ENCODE assay signal across 11 cellular contexts in genomic region chr1:9001505-9002213, GRCh38. TPM values are rescaled to one million over a fixed set of nuclear protein-coding genes. Genes with fewer than 3 reads are reported as not detected.
A peak's percentile ranks its signal among the peaks of the same experiment; 100 is the strongest.
DNase-seq lines count a peak whose midpoint lies in the region; ATAC-seq, FAIRE-seq and TF ChIP-seq lines count a peak whose summit lies in the region.
"Not testable (repeated sequence)": the region's sequence is repeated elsewhere in the genome, so short reads cannot be mapped to it uniquely, and the experiment has no call there.
"Had no signal": no experiment of that assay in that cellular context is flagged by ENCODE, and none has a peak within 500 bp of the region (broad histone marks: within the 10 kb centered on the region; RNA-seq: fewer than 3 reads in every experiment).

No MANE protein-coding gene starts in this region.

- not testable (repeated sequence) for H3K27me3 ChIP-seq in bronchial epithelial cell (ENCODE audit: control insufficient read depth, insufficient read depth, low read length); esophagus (ENCODE audit: control insufficient read depth in 1 of 2, insufficient read depth in 2 of 2, low read length in 2 of 2)

- H3K27ac Mint-ChIP-seq in nephron progenitor cell (peak overlapping the region; percentile 91), type B pancreatic cell (peak overlapping the region; percentile 46)

- H3K27ac ChIP-seq in esophagus (ENCODE audit: low read depth in 2 of 2, low read length in 1 of 2): peak overlapping the region; percentile 41 to 67

- FAIRE-seq in bronchial epithelial cell (lab: Jason Lieb, UNC): not testable (repeated sequence)

- not testable (repeated sequence) for TF ChIP-seq CTCF in LNCaP clone FGC (IDR thresholded peaks at IDR 0.05; ENCODE audit: control insufficient read depth, extremely low read depth, insufficient read depth); bronchial epithelial cell (IDR thresholded peaks at IDR 0.05; ENCODE audit: insufficient read depth, low read length, severe bottlenecking); nephron progenitor cell (IDR thresholded peaks at IDR 0.05); type B pancreatic cell (conservative IDR thresholded peaks at IDR 0.05)

- not testable (repeated sequence) for H3K9me3 Mint-ChIP-seq in nephron progenitor cell, type B pancreatic cell

- not testable (repeated sequence) for H3K36me3 Mint-ChIP-seq in nephron progenitor cell (ENCODE audit: low read depth); type B pancreatic cell

- intact Hi-C loops in left colon (cut with DNase I, micrococcal nuclease): not testable (repeated sequence)

- not testable (repeated sequence) for H3K9me3 ChIP-seq in esophagus (ENCODE audit: control insufficient read depth in 2 of 2, insufficient read depth in 1 of 2, low read depth in 1 of 2, low read length in 1 of 2)

- not testable (repeated sequence) for H3K4me1 ChIP-seq in esophagus (ENCODE audit: control insufficient read depth in 2 of 2, insufficient read depth in 2 of 2, low read length in 1 of 2)

- not testable (repeated sequence) for H3K4me3 Mint-ChIP-seq in nephron progenitor cell, type B pancreatic cell

- ATAC-seq in left colon: peak; percentile 85

- not testable (repeated sequence) for H3K27me3 Mint-ChIP-seq in nephron progenitor cell (ENCODE audit: low read depth, poor library complexity); type B pancreatic cell

- DNase-seq in DMS153 (lab: John Stamatoyannopoulos, UW) (peak; percentile 76), LNCaP clone FGC (ENCODE audit: low read depth) (peak; percentile 56), bronchial epithelial cell (ENCODE audit: low read depth) (peak; percentile 68), left colon (peak; percentile 48 to 69)
- not testable (repeated sequence) for DNase-seq in nephron progenitor cell; type B pancreatic cell (ENCODE audit: extremely low spot score, unreplicated experiment)

- WGBS in esophagus, 2 donors: 65 to 76% methylated on average over 14 of the region's 14 CpGs

- not testable (repeated sequence) for H3K4me3 ChIP-seq in LNCaP clone FGC (ENCODE audit: low read depth, low read length); bronchial epithelial cell (ENCODE audit: low read depth, low read length); esophagus (ENCODE audit: low read depth in 1 of 2, low read length in 2 of 2)

- H3K4me1 Mint-ChIP-seq in nephron progenitor cell: peaks cover 36% of the 10 kb centered on the region
- peaks cover 19% of the 10 kb centered on the region for H3K4me1 Mint-ChIP-seq in type B pancreatic cell (ENCODE audit: unreplicated experiment)

- H3K36me3 ChIP-seq in bronchial epithelial cell (ENCODE audit: control insufficient read depth, insufficient read depth, low read length); esophagus (ENCODE audit: control insufficient read depth in 2 of 2, insufficient read depth in 2 of 2, low read length in 1 of 2): not testable (repeated sequence)

RNA-seq across cellular contexts. Expression of gene SLC2A7, which starts 24.6 kb away (rescaled TPM):
- not detected in 2 replicates for total RNA-seq in bronchial epithelial cell
- not detected for polyA plus RNA-seq in esophagus
- not detected for total RNA-seq in left colon
- not detected in 2 replicates for total RNA-seq in type B pancreatic cell (ENCODE audit: low replicate concordance)
- total RNA-seq: CD8-positive, alpha-beta T cell; G401; H7; RPMI7951 had no signal

RNA-seq across cellular contexts. Expression of gene CA6, which starts 56.0 kb away (rescaled TPM):
- total RNA-seq in bronchial epithelial cell: not detected in 2 replicates
- polyA plus RNA-seq in esophagus: under 1 TPM in 1 of 2 donors, not detected in 1; 0.06 TPM
- not detected for total RNA-seq in left colon
- 0.24 TPM in 1 of 2 replicates, not detected in the other for total RNA-seq in type B pancreatic cell (ENCODE audit: low replicate concordance)
- total RNA-seq: G401, H7, RPMI7951 had no signal
